ENCODE assay signal across 1 cellular context in the genomic region with DNA sequence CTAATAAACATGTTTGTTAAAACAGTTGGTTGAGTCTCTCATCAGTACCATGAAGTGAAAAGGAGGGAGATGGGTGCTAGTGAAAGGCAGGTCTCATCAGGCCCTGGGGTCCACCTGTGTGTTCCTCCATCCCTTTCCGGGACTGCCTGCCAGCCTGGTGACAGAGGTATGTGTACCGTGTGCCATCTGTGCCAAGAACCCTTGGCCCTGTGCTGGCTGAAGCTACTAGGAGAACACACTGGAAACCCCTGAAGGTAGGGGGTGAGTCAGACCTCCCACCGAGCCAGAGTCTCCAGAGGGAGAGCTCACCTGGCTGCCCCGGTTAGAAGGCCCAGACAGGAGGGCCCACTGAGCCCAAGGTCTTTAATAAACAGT.
TF ChIP-seq lines count a peak whose summit lies in the region.

No MANE protein-coding gene starts in this region.

TF ChIP-seq in liver, 16 proteins besides CTCF, POLR2A, EP300 and RAD21 (continued from another document):
- TF ChIP-seq GABPA (IDR thresholded peaks at IDR 0.05 in 1 of 2, conservative IDR thresholded peaks at IDR 0.05 in 1 of 2) = no peak
